ENCODE assay signal across 23 cellular contexts in genomic region chr11:104148696-104149095, GRCh38. TPM values are rescaled to one million over a fixed set of nuclear protein-coding genes. Genes with fewer than 3 reads are reported as not detected.
DNase-seq lines count a peak whose midpoint lies in the region; ATAC-seq and TF ChIP-seq lines count a peak whose summit lies in the region.
"Had no signal": no experiment of that assay in that cellular context is flagged by ENCODE, and none has a peak within 500 bp of the region (broad histone marks: within the 10 kb centered on the region; RNA-seq: fewer than 3 reads in every experiment).

No MANE protein-coding gene starts in this region.

- WGBS in IMR-90 (ENCODE audit: extremely low coverage in 2 of 2, insufficient read length in 1 of 2), 2 experiments = no CpG with 5 or more reads among the region's 2 CpGs

- H3K27ac ChIP-seq in IMR-90 (ENCODE audit: insufficient read depth, low read length) = no peak overlapping the region
- H3K27ac ChIP-seq: A549; BLaER1 treated with 17β-estradiol and CSF1 and Interleukin-3, amounts not matched to agents 10 nM and 100 nM had no signal

- no peak overlapping the region for H2AK5ac ChIP-seq in IMR-90 (ENCODE audit: low read depth, low read length)

- peak overlapping the region; percentile 24; the same call in 1 of the 2 replicates for H3K23ac ChIP-seq in IMR-90 (ENCODE audit: low read depth, low read length)

- peaks cover 15% of the 10 kb centered on the region for H3K4me1 Mint-ChIP-seq in osteocyte (ENCODE audit: unreplicated experiment)
- H3K4me1 Mint-ChIP-seq in activated CD8-positive, alpha-beta memory T cell treated with anti-CD3 and anti-CD28 coated beads, Interleukin-2, amount 10 ng/mL, durations not matched to agents 7 days and 5 days = no peaks in the 10 kb centered on the region

- 0 out of 2 replicates have a peak overlapping the region, but pooled peaks have one; percentile 19 for H4K91ac ChIP-seq in IMR-90 (ENCODE audit: insufficient read depth, low read depth, low read length)

- peaks cover 5% of the 10 kb centered on the region for H3K27me3 Mint-ChIP-seq in osteocyte (ENCODE audit: unreplicated experiment)
- no peaks in the 10 kb centered on the region for H3K27me3 Mint-ChIP-seq in activated CD8-positive, alpha-beta memory T cell treated with anti-CD3 and anti-CD28 coated beads, Interleukin-2, amount 10 ng/mL, durations not matched to agents 7 days and 5 days
- H3K27me3 Mint-ChIP-seq: CD4-positive, alpha-beta T cell had no signal

- peak overlapping the region; percentile 64 for H3K27ac Mint-ChIP-seq in osteocyte (ENCODE audit: unreplicated experiment)
- no peak overlapping the region for H3K27ac Mint-ChIP-seq in activated CD8-positive, alpha-beta memory T cell treated with anti-CD3 and anti-CD28 coated beads, Interleukin-2, amount 10 ng/mL, durations not matched to agents 7 days and 5 days
- H3K27ac Mint-ChIP-seq: CD14-positive monocyte; CD4-positive, alpha-beta T cell; CD8-positive, alpha-beta memory T cell; HFFc6 had no signal

- H3K79me1 ChIP-seq in IMR-90 (ENCODE audit: low read depth in 1 of 2, low read length in 2 of 2) = no peaks in the 10 kb centered on the region

- H3K36me3 ChIP-seq in IMR-90 (ENCODE audit: control insufficient read depth, insufficient read depth, low read length) = no peaks in the 10 kb centered on the region
- H3K36me3 ChIP-seq: BE2C; BLaER1 treated with 17β-estradiol and CSF1 and Interleukin-3, amounts not matched to agents 10 nM and 100 nM; HAP-1 had no signal

- no peaks in the 10 kb centered on the region for H3K36me3 Mint-ChIP-seq in osteocyte (ENCODE audit: unreplicated experiment)
- H3K36me3 Mint-ChIP-seq in activated CD8-positive, alpha-beta memory T cell treated with anti-CD3 and anti-CD28 coated beads, Interleukin-2, amount 10 ng/mL, durations not matched to agents 7 days and 5 days = no peaks in the 10 kb centered on the region
- H3K36me3 Mint-ChIP-seq: CD14-positive monocyte had no signal

- POLR2A ChIA-PET in IMR-90 (lab: Charles Lee; ENCODE audit: unreplicated experiment) = no interaction called here

- TF ChIP-seq CTCF in IMR-90 (conservative IDR thresholded peaks at IDR 0.05; ENCODE audit: low read depth, low read length) = no peak
- TF ChIP-seq CTCF in astrocyte of the spinal cord (IDR thresholded peaks at IDR 0.05; ENCODE audit: low read depth, low read length) = no peak
- TF ChIP-seq CTCF in osteocyte (IDR thresholded peaks at IDR 0.05) = no peak

- intact Hi-C loops in IMR-90 (cut with micrococcal nuclease) = no loop called here

- H4K5ac ChIP-seq in IMR-90 (ENCODE audit: low read depth, low read length) = 0 out of 2 replicates have a peak overlapping the region, but pooled peaks have one; percentile 76

- H2AFZ ChIP-seq in IMR-90 (replicated peaks; ENCODE audit: low read length, poor library complexity) = no peak overlapping the region

- CTCF ChIA-PET in IMR-90 (lab: Yijun Ruan, JAX) = interaction anchor here (0.6 to 1.1 kb wide), 3 partner anchors 10 to 608 kb away, joined by 3 to 4 read pairs (median 3); no protein-coding TSS in a partner anchor
- CTCF ChIA-PET in activated CD8-positive, alpha-beta memory T cell treated with anti-CD3 and anti-CD28 coated beads, Interleukin-2, amount 10 ng/mL, durations not matched to agents 7 days and 5 days (lab: Charles Lee) = no interaction called here

- BruUV-seq in IMR-90 (replicated peaks; lab: Mats Ljungman, UMichigan) = no TSS peak

- no peak overlapping the region for H3K4me3 Mint-ChIP-seq in osteocyte (ENCODE audit: unreplicated experiment)
- no peak overlapping the region for H3K4me3 Mint-ChIP-seq in activated CD8-positive, alpha-beta memory T cell treated with anti-CD3 and anti-CD28 coated beads, Interleukin-2, amount 10 ng/mL, durations not matched to agents 7 days and 5 days
- H3K4me3 Mint-ChIP-seq: CD14-positive monocyte; CD4-positive, alpha-beta T cell; CD8-positive, alpha-beta memory T cell; HFFc6 had no signal

- no peak for TF ChIP-seq RAD21 in IMR-90 (IDR thresholded peaks at IDR 0.05; ENCODE audit: low read length)

- H3K4me2 ChIP-seq in IMR-90 (ENCODE audit: low read depth, low read length) = no peak overlapping the region
- H3K4me2 ChIP-seq: A549; BLaER1 treated with 17β-estradiol and CSF1 and Interleukin-3, amounts not matched to agents 10 nM and 100 nM had no signal

- dilution Hi-C loops in IMR-90 (cut with HindIII; ENCODE audit: low sequenced_read_pairs, unreplicated experiment) = no loop called here

- no peak overlapping the region for H3K56ac ChIP-seq in IMR-90 (ENCODE audit: extremely low read depth, insufficient read depth, low read length)

- H3K9me1 ChIP-seq in IMR-90 (ENCODE audit: insufficient read depth, low read length) = no peaks in the 10 kb centered on the region

- peak overlapping the region; percentile 34 for H2BK5ac ChIP-seq in IMR-90 (ENCODE audit: low read depth, low read length, poor library complexity, severe bottlenecking)

- peak overlapping the region; percentile 44; the same call in 1 of the 2 replicates for H2BK120ac ChIP-seq in IMR-90 (ENCODE audit: low read depth, low read length)

- no peak overlapping the region for H2BK20ac ChIP-seq in IMR-90 (ENCODE audit: low read depth, low read length)

- no peaks in the 10 kb centered on the region for H3K9me3 Mint-ChIP-seq in osteocyte (ENCODE audit: unreplicated experiment)
- H3K9me3 Mint-ChIP-seq in activated CD8-positive, alpha-beta memory T cell treated with anti-CD3 and anti-CD28 coated beads, Interleukin-2, amount 10 ng/mL, durations not matched to agents 7 days and 5 days (ENCODE audit: low read depth) = no peaks in the 10 kb centered on the region
- H3K9me3 Mint-ChIP-seq: CD4-positive, alpha-beta T cell; CD8-positive, alpha-beta memory T cell had no signal

- no peak overlapping the region for H3K4me3 ChIP-seq in IMR-90 (ENCODE audit: insufficient read depth, low read depth, low read length)
- H3K4me3 ChIP-seq in astrocyte of the spinal cord (ENCODE audit: low read depth, low read length) = no peak overlapping the region
- H3K4me3 ChIP-seq: A549; BLaER1 treated with 17β-estradiol and CSF1 and Interleukin-3, amounts not matched to agents 10 nM and 100 nM; HAP-1 had no signal

- DNase-seq in IMR-90 = no peak
- peak; percentile 4 for DNase-seq in astrocyte of the spinal cord (ENCODE audit: low read depth, low spot score)
- DNase-seq in fibroblast of gingiva (ENCODE audit: low read depth) = peak; percentile 80
- DNase-seq in osteocyte (ENCODE audit: extremely low spot score, unreplicated experiment) = no peak
- no peak for DNase-seq in SW480 (ENCODE audit: low spot score)
- DNase-seq in activated CD8-positive, alpha-beta memory T cell treated with anti-CD3 and anti-CD28 coated beads, Interleukin-2, amount 10 ng/mL, durations not matched to agents 7 days and 5 days = no peak
- DNase-seq: 8988T; ACHN; AML-193; BE2C; CD4-positive, alpha-beta T cell; CD8-positive, alpha-beta memory T cell; DMS 273 treated with DMSO at 0.1 percent for 48 hours; DMS79; GF-D8; GOT3 had no signal

- H3K18ac ChIP-seq in IMR-90 (ENCODE audit: low read depth, low read length) = peak overlapping the region; percentile 64; the same call in 1 of the 2 replicates

- peak overlapping the region; percentile 68; the same call in 1 of the 3 replicates for H2BK15ac ChIP-seq in IMR-90 (ENCODE audit: low read depth, low read length)

- peaks cover 3% of the 10 kb centered on the region for H3K9me3 ChIP-seq in IMR-90 (ENCODE audit: control insufficient read depth, insufficient read depth, low read length)
- H3K9me3 ChIP-seq: BE2C; BLaER1 treated with 17β-estradiol and CSF1 and Interleukin-3, amounts not matched to agents 10 nM and 100 nM; HAP-1 had no signal

- H3K4me1 ChIP-seq in IMR-90 (ENCODE audit: control insufficient read depth, insufficient read depth, low read length) = peaks cover 4% of the 10 kb centered on the region; the same call in 1 of the 2 replicates
- H3K4me1 ChIP-seq: HAP-1 had no signal

- in situ Hi-C loops in IMR-90 (cut with MboI; ENCODE audit: low sequenced_read_pairs) = no loop called here
- in situ Hi-C loops in astrocyte of the spinal cord (cut with HindIII; ENCODE audit: low sequenced_read_pairs) = no loop called here

- ATAC-seq in IMR-90 (ENCODE audit: low read depth) (no peak), GM18520 (IDR thresholded peaks at IDR 0.05; ENCODE audit: unreplicated experiment) (no peak), HG03159 (IDR thresholded peaks at IDR 0.05; ENCODE audit: unreplicated experiment) (no peak)
- ATAC-seq in activated CD8-positive, alpha-beta memory T cell treated with anti-CD3 and anti-CD28 coated beads, Interleukin-2, amount 10 ng/mL, durations not matched to agents 7 days and 5 days = no peak
- ATAC-seq: A549 had no signal

- TF ChIP-seq POLR2A in IMR-90 (IDR thresholded peaks at IDR 0.05; ENCODE audit: low read depth, low read length) = no peak

- no peak overlapping the region; the same call in 1 of the 2 replicates for H3K4ac ChIP-seq in IMR-90 (ENCODE audit: low read depth, low read length)

- H3K9ac ChIP-seq in IMR-90 (ENCODE audit: low read depth, low read length) = no peak overlapping the region
- H3K9ac ChIP-seq: BLaER1 treated with 17β-estradiol and CSF1 and Interleukin-3, amounts not matched to agents 10 nM and 100 nM had no signal

- H4K8ac ChIP-seq in IMR-90 (ENCODE audit: low read depth in 2 of 2, low read length in 2 of 2) = peak overlapping the region in 1 of 2 experiments; percentile 32; a peak in 1 of 4 replicates

- no peaks in the 10 kb centered on the region for H4K20me1 ChIP-seq in IMR-90 (ENCODE audit: insufficient read depth, low read length)
- H4K20me1 ChIP-seq: BLaER1 treated with 17β-estradiol and CSF1 and Interleukin-3, amounts not matched to agents 10 nM and 100 nM had no signal

- no peaks in the 10 kb centered on the region for H3K27me3 ChIP-seq in IMR-90 (ENCODE audit: control insufficient read depth, insufficient read depth, low read length)
- H3K27me3 ChIP-seq: BE2C; BLaER1 treated with 17β-estradiol and CSF1 and Interleukin-3, amounts not matched to agents 10 nM and 100 nM had no signal

- H3K14ac ChIP-seq in IMR-90 (replicated peaks; ENCODE audit: low read depth, low read length) = no peak overlapping the region

- H2AK9ac ChIP-seq in IMR-90 (replicated peaks; ENCODE audit: low read depth, low read length, poor library complexity) = no peak overlapping the region

TF ChIP-seq in IMR-90, 13 proteins besides CTCF, POLR2A, EP300 and RAD21 (continues in another document):
- TF ChIP-seq BHLHE40 (IDR thresholded peaks at IDR 0.05; ENCODE audit: low read depth, low read length) (no peak), MAZ (IDR thresholded peaks at IDR 0.05; ENCODE audit: borderline replicate concordance, low read depth, low read length) (no peak), CHD1 (IDR thresholded peaks at IDR 0.05; ENCODE audit: low read depth, low read length) (no peak), MXI1 (IDR thresholded peaks at IDR 0.05; ENCODE audit: borderline replicate concordance, low read depth, low read length) (no peak)

RNA-seq across cellular contexts. Expression of gene PDGFD, which starts 15.3 kb away (rescaled TPM):
- total RNA-seq in IMR-90 (2012; rRNA removed) (3.0 and 3.1 TPM in 2 replicates), osteocyte (2.2 and 3.6 TPM in 2 replicates)
- polyA plus RNA-seq in IMR-90 (2012; rRNA removed) = 1.5 and 2.1 TPM in 2 replicates
- polyA plus RNA-seq in IMR-90 (2012; cell fraction: cytosol; rRNA removed) = 0.80 and 1.4 TPM in 2 replicates
- polyA plus RNA-seq in IMR-90 (2012; cell fraction: nucleus; rRNA removed; ENCODE audit: low replicate concordance) = 0.44 and 2.8 TPM in 2 replicates
- under 1 TPM; 0.12 to 0.15 TPM for total RNA-seq in activated CD8-positive, alpha-beta memory T cell treated with anti-CD3 and anti-CD28 coated beads, Interleukin-2, amount 10 ng/mL, durations not matched to agents 7 days and 5 days
- total RNA-seq: CD4-positive, alpha-beta T cell had no signal

Comparison
In these comparisons a context has a peak if more than half of its experiments do, and no peak if none do; other contexts are left out.
1. DNase-seq: peak in astrocyte of the spinal cord (single experiment) and fibroblast of gingiva (single experiment); none in IMR-90 (single experiment), osteocyte (single experiment), SW480 (single experiment) and activated CD8-positive, alpha-beta memory T cell treated with anti-CD3 and anti-CD28 coated beads, Interleukin-2, amount 10 ng/mL, durations not matched to agents 7 days and 5 days (single experiment).